In the genomic region with DNA sequence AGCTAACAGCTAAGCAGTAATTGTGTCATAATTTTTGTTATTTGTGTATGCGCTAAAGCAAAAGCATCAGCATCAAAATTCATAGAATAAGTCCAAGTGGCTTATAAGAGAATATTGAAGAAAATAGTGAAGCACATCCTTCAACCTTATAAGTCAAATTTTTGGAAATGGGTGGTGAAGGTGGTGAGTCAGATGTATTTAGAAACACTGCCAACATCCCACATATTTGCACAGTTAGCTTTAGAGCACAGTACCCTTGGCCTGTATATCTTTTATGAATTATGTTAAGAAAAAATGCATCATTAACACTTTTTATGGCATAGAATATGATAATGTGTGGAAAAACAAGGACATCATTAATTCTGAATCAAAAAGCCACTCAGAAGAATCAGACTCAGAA, we compare ENCODE assay signal across 42 cellular contexts. TPM values are rescaled to one million over a fixed set of nuclear protein-coding genes. Genes with fewer than 3 reads are reported as not detected.
"Had no signal": no experiment of that assay in that cellular context is flagged by ENCODE, and none has a peak within 500 bp of the region (broad histone marks: within the 10 kb centered on the region; RNA-seq: fewer than 3 reads in every experiment).

No MANE protein-coding gene starts in this region.

- H3K4me1 Mint-ChIP-seq: activated naive CD4-positive, alpha-beta T cell treated with anti-CD3 and anti-CD28 coated beads, Interleukin-2, amount 10 ng/mL, durations not matched to agents 7 days and 5 days; activated naive CD4-positive, alpha-beta T cell treated with anti-CD3 and anti-CD28 coated beads, Interleukin-2, amount 50 U/mL, for 24 hours; activated naive CD8-positive, alpha-beta T cell treated with anti-CD3 and anti-CD28 coated beads for 36 hours; activated naive CD8-positive, alpha-beta T cell treated with anti-CD3 and anti-CD28 coated beads, Interleukin-2, amount 10 ng/mL, durations not matched to agents 7 days and 5 days; activated naive CD8-positive, alpha-beta T cell treated with anti-CD3 and anti-CD28 coated beads, Interleukin-2, amount 50 U/mL, for 24 hours; activated T-helper 17 cell treated with anti-CD3 and anti-CD28 coated beads, Interleukin-2, amount 50 U/mL, for 72 hours; brain; central memory CD8-positive, alpha-beta T cell had no signal

- DNase-seq: activated effector memory CD4-positive, alpha-beta T cell treated with anti-CD3 and anti-CD28 coated beads, Interleukin-2, amount 50 U/mL, for 16 hours; activated effector memory CD4-positive, alpha-beta T cell treated with Interleukin-2 at 50 U/mL for 16 hours; activated gamma-delta T cell; activated gamma-delta T cell treated with Interleukin-2 at 50 U/mL for 16 hours; activated naive CD4-positive, alpha-beta T cell; activated naive CD4-positive, alpha-beta T cell treated with anti-CD3 and anti-CD28 coated beads for 36 hours; activated naive CD4-positive, alpha-beta T cell treated with anti-CD3 and anti-CD28 coated beads, Interleukin-2, amount 10 ng/mL, durations not matched to agents 7 days and 5 days; activated naive CD4-positive, alpha-beta T cell treated with anti-CD3 and anti-CD28 coated beads, Interleukin-2, amount 50 U/mL, for 16 hours; activated naive CD4-positive, alpha-beta T cell treated with Interleukin-2 at 50 U/mL for 16 hours; activated naive CD8-positive, alpha-beta T cell treated with anti-CD3 and anti-CD28 coated beads for 36 hours; activated naive CD8-positive, alpha-beta T cell treated with anti-CD3 and anti-CD28 coated beads, Interleukin-2, amount 10 ng/mL, durations not matched to agents 7 days and 5 days; activated naive CD8-positive, alpha-beta T cell treated with anti-CD3 and anti-CD28 coated beads, Interleukin-2, amount 50 U/mL, for 24 hours; activated T-cell treated with anti-CD3 and anti-CD28 coated beads, Interleukin-2, amount 50 U/mL, for 24 hours; activated T-cell treated with anti-CD3 and anti-CD28 coated beads, Interleukin-2, amount 50 U/mL, for 4 hours; activated T-cell treated with anti-CD3 and anti-CD28 coated beads, Interleukin-2, amount 50 U/mL, for 48 hours; activated T-cell treated with anti-CD3 and anti-CD28 coated beads, Interleukin-2, amount 50 U/mL, for 72 hours; adrenal gland; amniotic stem cell; amygdala; anterior cingulate cortex; aorta; body of pancreas; brain microvascular endothelial cell; caudate nucleus; central memory CD4-positive, alpha-beta T cell; cerebellar nuclear complex had no signal

- H3K4me3 Mint-ChIP-seq: activated naive CD4-positive, alpha-beta T cell treated with anti-CD3 and anti-CD28 coated beads for 36 hours; activated naive CD4-positive, alpha-beta T cell treated with anti-CD3 and anti-CD28 coated beads, Interleukin-2, amount 10 ng/mL, durations not matched to agents 7 days and 5 days; activated naive CD4-positive, alpha-beta T cell treated with anti-CD3 and anti-CD28 coated beads, Interleukin-2, amount 50 U/mL, for 24 hours; activated naive CD8-positive, alpha-beta T cell; activated naive CD8-positive, alpha-beta T cell treated with anti-CD3 and anti-CD28 coated beads for 36 hours; activated naive CD8-positive, alpha-beta T cell treated with anti-CD3 and anti-CD28 coated beads, Interleukin-2, amount 10 ng/mL, durations not matched to agents 7 days and 5 days; activated naive CD8-positive, alpha-beta T cell treated with anti-CD3 and anti-CD28 coated beads, Interleukin-2, amount 50 U/mL, for 24 hours; activated T-cell treated with anti-CD3 and anti-CD28 coated beads, Interleukin-2, amount 50 U/mL, for 24 hours; activated T-cell treated with anti-CD3 and anti-CD28 coated beads, Interleukin-2, amount 50 U/mL, for 4 hours; activated T-cell treated with anti-CD3 and anti-CD28 coated beads, Interleukin-2, amount 50 U/mL, for 72 hours; activated T-helper 1 cell treated with anti-CD3 and anti-CD28 coated beads, Interleukin-12 subunit alpha, Interleukin-12 subunit beta, Interleukin-2, Interleukin-4 antibody, amounts not matched to agents 30 ng/mL and 10 ng/mL and 1 ng/mL, durations not matched to agents 14 hours and 24 hours and 36 hours; activated T-helper 17 cell treated with anti-CD3 and anti-CD28 coated beads, Interleukin-2, amount 50 U/mL, for 72 hours; brain; central memory CD8-positive, alpha-beta T cell had no signal

- FAIRE-seq: astrocyte, bronchial epithelial cell, colon had no signal

- H3K9me3 ChIP-seq: adrenal gland, ascending aorta, body of pancreas, breast epithelium had no signal

- H3K27me3 ChIP-seq: adrenal gland, ascending aorta, body of pancreas, brain microvascular endothelial cell, breast epithelium, cardiac muscle cell had no signal

- H3K4me1 ChIP-seq: adrenal gland, ascending aorta, body of pancreas, breast epithelium had no signal

- H3K36me3 ChIP-seq: adrenal gland, ascending aorta, brain microvascular endothelial cell, breast epithelium, cardiac muscle cell had no signal

- H3K36me3 Mint-ChIP-seq: activated naive CD4-positive, alpha-beta T cell treated with anti-CD3 and anti-CD28 coated beads, Interleukin-2, amount 10 ng/mL, durations not matched to agents 7 days and 5 days; activated naive CD4-positive, alpha-beta T cell treated with anti-CD3 and anti-CD28 coated beads, Interleukin-2, amount 50 U/mL, for 24 hours; activated naive CD4-positive, alpha-beta T cell treated with anti-CD3 and anti-CD28 coated beads, Interleukin-2, amount 50 U/mL, for 72 hours; activated naive CD8-positive, alpha-beta T cell; activated naive CD8-positive, alpha-beta T cell treated with anti-CD3 and anti-CD28 coated beads for 36 hours; activated naive CD8-positive, alpha-beta T cell treated with anti-CD3 and anti-CD28 coated beads, Interleukin-2, amount 10 ng/mL, durations not matched to agents 7 days and 5 days; brain had no signal

- H3K27me3 Mint-ChIP-seq: activated naive CD4-positive, alpha-beta T cell treated with anti-CD3 and anti-CD28 coated beads, Interleukin-2, amount 10 ng/mL, durations not matched to agents 7 days and 5 days; activated naive CD4-positive, alpha-beta T cell treated with anti-CD3 and anti-CD28 coated beads, Interleukin-2, amount 50 U/mL, for 24 hours; activated naive CD8-positive, alpha-beta T cell treated with anti-CD3 and anti-CD28 coated beads for 36 hours; activated naive CD8-positive, alpha-beta T cell treated with anti-CD3 and anti-CD28 coated beads, Interleukin-2, amount 50 U/mL, for 24 hours; activated T-cell treated with anti-CD3 and anti-CD28 coated beads, Interleukin-2, amount 50 U/mL, for 24 hours; central memory CD8-positive, alpha-beta T cell had no signal

- ATAC-seq: activated naive CD4-positive, alpha-beta T cell treated with anti-CD3 and anti-CD28 coated beads, Interleukin-2, amount 50 U/mL, for 72 hours; activated naive CD8-positive, alpha-beta T cell treated with anti-CD3 and anti-CD28 coated beads, Interleukin-2, amount 50 U/mL, for 24 hours; activated T-cell treated with anti-CD3 and anti-CD28 coated beads, Interleukin-2, amount 50 U/mL, for 4 hours; activated T-cell treated with anti-CD3 and anti-CD28 coated beads, Interleukin-2, amount 50 U/mL, for 72 hours; activated T-helper 17 cell treated with anti-CD3 and anti-CD28 coated beads, Interleukin-2, amount 50 U/mL, for 72 hours; body of pancreas had no signal

- H3K9me3 Mint-ChIP-seq: activated naive CD4-positive, alpha-beta T cell treated with anti-CD3 and anti-CD28 coated beads for 36 hours; activated naive CD4-positive, alpha-beta T cell treated with anti-CD3 and anti-CD28 coated beads, Interleukin-2, amount 10 ng/mL, durations not matched to agents 7 days and 5 days; activated naive CD8-positive, alpha-beta T cell treated with anti-CD3 and anti-CD28 coated beads for 36 hours; activated naive CD8-positive, alpha-beta T cell treated with anti-CD3 and anti-CD28 coated beads, Interleukin-2, amount 10 ng/mL, durations not matched to agents 7 days and 5 days; activated naive CD8-positive, alpha-beta T cell treated with anti-CD3 and anti-CD28 coated beads, Interleukin-2, amount 50 U/mL, for 24 hours; activated T-cell treated with anti-CD3 and anti-CD28 coated beads, Interleukin-2, amount 50 U/mL, for 24 hours; activated T-helper 1 cell treated with anti-CD3 and anti-CD28 coated beads, Interleukin-12 subunit alpha, Interleukin-12 subunit beta, Interleukin-2, Interleukin-4 antibody, amounts not matched to agents 30 ng/mL and 10 ng/mL and 1 ng/mL, durations not matched to agents 14 hours and 24 hours and 36 hours; activated T-helper 2 cell treated with anti-CD3 and anti-CD28 coated beads, Interferon-gamma antibody, Interleukin-2, Interleukin-4, amounts not matched to agents 10 μg/mL and 5 μg/mL and 100 μg/mL, durations not matched to agents 14 hours and 24 hours and 36 hours; brain had no signal

- H3K27ac ChIP-seq: adrenal gland, ascending aorta, body of pancreas, brain microvascular endothelial cell, breast epithelium, cardiac muscle cell had no signal

- H3K4me3 ChIP-seq: adrenal gland, ascending aorta, body of pancreas, breast epithelium, cardiac muscle cell had no signal

- H3K27ac Mint-ChIP-seq: activated naive CD4-positive, alpha-beta T cell treated with anti-CD3 and anti-CD28 coated beads for 36 hours; activated naive CD4-positive, alpha-beta T cell treated with anti-CD3 and anti-CD28 coated beads, Interleukin-2, amount 10 ng/mL, durations not matched to agents 7 days and 5 days; activated naive CD4-positive, alpha-beta T cell treated with anti-CD3 and anti-CD28 coated beads, Interleukin-2, amount 50 U/mL, for 24 hours; activated naive CD4-positive, alpha-beta T cell treated with anti-CD3 and anti-CD28 coated beads, Interleukin-2, amount 50 U/mL, for 72 hours; activated naive CD8-positive, alpha-beta T cell; activated naive CD8-positive, alpha-beta T cell treated with anti-CD3 and anti-CD28 coated beads for 36 hours; activated naive CD8-positive, alpha-beta T cell treated with anti-CD3 and anti-CD28 coated beads, Interleukin-2, amount 10 ng/mL, durations not matched to agents 7 days and 5 days; activated naive CD8-positive, alpha-beta T cell treated with anti-CD3 and anti-CD28 coated beads, Interleukin-2, amount 50 U/mL, for 24 hours; activated T-cell treated with anti-CD3 and anti-CD28 coated beads, Interleukin-2, amount 50 U/mL, for 24 hours; activated T-cell treated with anti-CD3 and anti-CD28 coated beads, Interleukin-2, amount 50 U/mL, for 72 hours; activated T-helper 1 cell treated with anti-CD3 and anti-CD28 coated beads, Interleukin-12 subunit alpha, Interleukin-12 subunit beta, Interleukin-2, Interleukin-4 antibody, amounts not matched to agents 30 ng/mL and 10 ng/mL and 1 ng/mL, durations not matched to agents 14 hours and 24 hours and 36 hours; activated T-helper 17 cell treated with anti-CD3 and anti-CD28 coated beads, Interleukin-2, amount 50 U/mL, for 72 hours; activated T-helper 2 cell treated with anti-CD3 and anti-CD28 coated beads, Interferon-gamma antibody, Interleukin-2, Interleukin-4, amounts not matched to agents 10 μg/mL and 5 μg/mL and 100 μg/mL, durations not matched to agents 14 hours and 24 hours and 36 hours; brain had no signal

RNA-seq across cellular contexts. Expression of gene SYT10, which starts 8.0 kb away (rescaled TPM):
- total RNA-seq: activated naive CD4-positive, alpha-beta T cell treated with anti-CD3 and anti-CD28 coated beads for 36 hours; activated naive CD4-positive, alpha-beta T cell treated with anti-CD3 and anti-CD28 coated beads, Interleukin-2, amount 50 U/mL, for 72 hours; activated naive CD8-positive, alpha-beta T cell treated with anti-CD3 and anti-CD28 coated beads for 36 hours; activated naive CD8-positive, alpha-beta T cell treated with anti-CD3 and anti-CD28 coated beads, Interleukin-2, amount 10 ng/mL, durations not matched to agents 7 days and 5 days; activated T-cell treated with anti-CD3 and anti-CD28 coated beads, Interleukin-2, amount 50 U/mL, for 4 hours; activated T-cell treated with anti-CD3 and anti-CD28 coated beads, Interleukin-2, amount 50 U/mL, for 72 hours; activated T-helper 1 cell treated with anti-CD3 and anti-CD28 coated beads, Interleukin-12 subunit alpha, Interleukin-12 subunit beta, Interleukin-2, Interleukin-4 antibody, amounts not matched to agents 30 ng/mL and 10 ng/mL and 1 ng/mL, durations not matched to agents 14 hours and 24 hours and 36 hours; activated T-helper 17 cell treated with anti-CD3 and anti-CD28 coated beads, Interleukin-2, amount 50 U/mL, for 72 hours; activated T-helper 2 cell treated with anti-CD3 and anti-CD28 coated beads, Interferon-gamma antibody, Interleukin-2, Interleukin-4, amounts not matched to agents 10 μg/mL and 5 μg/mL and 100 μg/mL, durations not matched to agents 14 hours and 24 hours and 36 hours; ascending aorta; body of pancreas; breast epithelium; bronchial epithelial cell; cardiac septum; chondrocyte had no signal
- polyA plus RNA-seq: aorta had no signal
